In the genomic region with DNA sequence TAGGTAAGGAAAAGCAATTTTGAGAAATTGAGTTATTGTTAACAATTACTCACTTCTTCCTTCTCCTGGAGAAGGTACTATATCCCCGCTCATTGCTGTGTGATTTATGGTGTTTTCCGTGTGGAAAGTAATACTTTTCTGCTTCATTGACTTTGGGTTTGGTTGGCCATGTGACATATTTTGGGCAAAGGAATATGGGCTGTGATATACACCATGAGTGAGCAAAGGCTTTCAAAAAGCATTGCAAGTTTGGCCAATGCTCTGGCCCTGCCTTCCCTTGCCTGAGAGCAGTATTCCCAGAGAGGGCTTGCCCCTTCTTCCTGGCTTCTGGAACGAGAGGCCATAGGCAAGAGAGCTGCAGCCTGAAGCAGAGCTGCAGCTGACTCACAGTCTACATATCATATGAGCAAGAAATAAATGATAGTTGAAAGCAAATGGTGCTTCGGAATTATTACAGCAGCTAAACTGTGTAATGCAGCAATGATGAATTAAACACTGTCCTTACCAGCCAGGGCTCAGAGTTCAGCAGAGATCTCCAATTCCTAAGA, we compare ENCODE assay signal across 20 cellular contexts.
DNase-seq lines count a peak whose midpoint lies in the region; ATAC-seq and TF ChIP-seq lines count a peak whose summit lies in the region.
"Had no signal": no experiment of that assay in that cellular context is flagged by ENCODE, and none has a peak within 500 bp of the region (broad histone marks: within the 10 kb centered on the region; RNA-seq: fewer than 3 reads in every experiment).

No MANE protein-coding gene starts in this region.

- H3K79me2 ChIP-seq in SK-N-SH (ENCODE audit: insufficient read depth): no peaks in the 10 kb centered on the region

- 80% methylated on average over 4 of the region's 4 CpGs for WGBS in SK-N-SH (ENCODE audit: low lambda C conversion rate)

- no peaks in the 10 kb centered on the region for H3K36me3 ChIP-seq in CD4-positive, alpha-beta memory T cell (ENCODE audit: insufficient read depth, low read length)
- no peaks in the 10 kb centered on the region for H3K36me3 ChIP-seq in SK-N-SH (replicated peaks in 1 of 2; ENCODE audit: control insufficient read depth in 1 of 2, insufficient read depth in 2 of 2, low read length in 1 of 2)
- H3K36me3 ChIP-seq in H7 (replicated peaks; ENCODE audit: control insufficient read depth, insufficient read depth, low read length): no peaks in the 10 kb centered on the region
- H3K36me3 ChIP-seq: sigmoid colon, tibial artery had no signal

- peak overlapping the region in 1 of 2 donors; percentile 14 for H3K4me3 ChIP-seq in CD4-positive, alpha-beta memory T cell (ENCODE audit: low read length in 2 of 2)
- no peak overlapping the region for H3K4me3 ChIP-seq in SK-N-SH (ENCODE audit: low read depth in 2 of 2, low read length in 1 of 2)
- H3K4me3 ChIP-seq in H7 (ENCODE audit: insufficient read depth, low read depth, low read length): no peak overlapping the region
- H3K4me3 ChIP-seq: dorsolateral prefrontal cortex, sigmoid colon, tibial artery had no signal

- H3K4me1 Mint-ChIP-seq in CD4-positive, alpha-beta memory T cell: peaks cover 25 to 41% (median 31%) of the 10 kb centered on the region in 4 donors

- H3K27ac ChIP-seq in CD4-positive, alpha-beta memory T cell (ENCODE audit: low read depth, low read length): no peak overlapping the region
- peak overlapping the region in 1 of 2 experiments; percentile 44; a peak in 2 of 4 replicates for H3K27ac ChIP-seq in SK-N-SH (ENCODE audit: low read depth in 2 of 2, low read length in 1 of 2)
- H3K27ac ChIP-seq: dorsolateral prefrontal cortex, sigmoid colon, tibial artery had no signal

- H3K9me3 Mint-ChIP-seq in CD4-positive, alpha-beta memory T cell: no peaks in the 10 kb centered on the region
- H3K9me3 Mint-ChIP-seq: nephron had no signal

- H3K36me3 Mint-ChIP-seq in CD4-positive, alpha-beta memory T cell: no peaks in the 10 kb centered on the region
- H3K36me3 Mint-ChIP-seq: stimulated activated naive B cell treated with anti-CD40 and anti-IgM and Interleukin-4, amounts not matched to agents 10 μg/mL and 1 μg/mL and 100 μg/mL, for 72 hours had no signal

- H3K4me1 ChIP-seq in CD4-positive, alpha-beta memory T cell (ENCODE audit: insufficient read depth, low read length): peaks cover 23% of the 10 kb centered on the region
- H3K4me1 ChIP-seq in SK-N-SH (ENCODE audit: control insufficient read depth in 1 of 2, insufficient read depth in 2 of 2, low read depth in 1 of 2, low read length in 1 of 2): peaks cover 3 to 7% of the 10 kb centered on the region in 2 experiments; a peak in 3 of 4 replicates
- H3K4me1 ChIP-seq: sigmoid colon, tibial artery had no signal

- peak overlapping the region in 6 of 8 donors; percentile 0 to 88 (median 68) for H3K4me3 Mint-ChIP-seq in CD4-positive, alpha-beta memory T cell
- H3K4me3 Mint-ChIP-seq: nephron; stimulated activated naive B cell treated with anti-CD40 and anti-IgM and Interleukin-4, amounts not matched to agents 10 μg/mL and 1 μg/mL and 100 μg/mL, for 72 hours had no signal

- no peak overlapping the region for H3K4me2 ChIP-seq in SK-N-SH

- ATAC-seq in GM19395 (IDR thresholded peaks at IDR 0.05; ENCODE audit: unreplicated experiment) (peak; percentile 11), HG02798 (IDR thresholded peaks at IDR 0.05; ENCODE audit: poor library complexity, unreplicated experiment) (no peak), HG02642 (IDR thresholded peaks at IDR 0.05; ENCODE audit: poor library complexity, unreplicated experiment) (no peak)

- H3F3A ChIP-seq in SK-N-SH (replicated peaks; ENCODE audit: insufficient read depth): peaks cover 34% of the 10 kb centered on the region

- no peak for TF ChIP-seq RAD21 in SK-N-SH (IDR thresholded peaks at IDR 0.05; ENCODE audit: low read length)

- H4K20me1 ChIP-seq in SK-N-SH (ENCODE audit: insufficient read depth): no peaks in the 10 kb centered on the region

- no peak for DNase-seq in CD4-positive, alpha-beta memory T cell
- DNase-seq in SK-N-SH: no peak
- peak; percentile 35 for DNase-seq in fibroblast of peridontal ligament (ENCODE audit: extremely low read depth)
- no peak for DNase-seq in NCI-H1436 (lab: John Stamatoyannopoulos, UW)
- no peak for DNase-seq in H7
- DNase-seq: Caco-2; dorsolateral prefrontal cortex; Kasumi-1; kidney glomerular epithelial cell; mesenchymal stem cell; NCI-H1105 treated with DMSO at 0.1 percent for 48 hours; NCI-H510A treated with DMSO at 0.1 percent for 48 hours; posterior cingulate gyrus; sigmoid colon; stimulated activated naive B cell treated with anti-CD40 and anti-IgM and Interleukin-4, amounts not matched to agents 10 μg/mL and 1 μg/mL and 100 μg/mL, for 72 hours; tibial artery had no signal

- H2AFZ ChIP-seq in SK-N-SH (ENCODE audit: low read depth): no peak overlapping the region

- intact Hi-C loops in CD4-positive, alpha-beta memory T cell (cut with micrococcal nuclease): no loop called here

- H3K27me3 Mint-ChIP-seq in CD4-positive, alpha-beta memory T cell: no peaks in the 10 kb centered on the region
- H3K27me3 Mint-ChIP-seq: stimulated activated naive B cell treated with anti-CD40 and anti-IgM and Interleukin-4, amounts not matched to agents 10 μg/mL and 1 μg/mL and 100 μg/mL, for 72 hours had no signal

- no peaks in the 10 kb centered on the region for H3K9me3 ChIP-seq in CD4-positive, alpha-beta memory T cell (ENCODE audit: control insufficient read depth in 1 of 2, low read length in 2 of 2)
- H3K9me3 ChIP-seq in SK-N-SH: no peaks in the 10 kb centered on the region
- H3K9me3 ChIP-seq: Caco-2, sigmoid colon, tibial artery had no signal

- no peaks in the 10 kb centered on the region for H3K9me2 ChIP-seq in SK-N-SH

- H3K9ac ChIP-seq in SK-N-SH: no peak overlapping the region

- CTCF ChIA-PET in CD4-positive, alpha-beta memory T cell (lab: Charles Lee; ENCODE audit: partially characterized antibody): interaction anchor here (1.4 kb wide), 1 partner anchor 13 kb away, joined by 3 read pairs; no protein-coding TSS in a partner anchor
- CTCF ChIA-PET in SK-N-SH (lab: Yijun Ruan, JAX): no interaction called here

- TF ChIP-seq EP300 in SK-N-SH (IDR thresholded peaks at IDR 0.05; ENCODE audit: borderline replicate concordance in 1 of 2, low read depth in 1 of 2, low read length in 1 of 2): no peak

- POLR2A ChIA-PET in CD4-positive, alpha-beta memory T cell (lab: Charles Lee; ENCODE audit: partially characterized antibody): interaction anchor here (0.7 to 2.8 kb wide), 3 partner anchors 8 to 100 kb away, joined by 4 to 10 read pairs (median 4); no protein-coding TSS in a partner anchor
- POLR2A ChIA-PET in SK-N-SH (lab: Yijun Ruan, JAX): no interaction called here

- H3K27me3 ChIP-seq in CD4-positive, alpha-beta memory T cell (ENCODE audit: insufficient read depth, low read length): no peaks in the 10 kb centered on the region
- H3K27me3 ChIP-seq in SK-N-SH (ENCODE audit: insufficient read depth) (no peaks in the 10 kb centered on the region), H7 (ENCODE audit: control insufficient read depth, insufficient read depth, low read length) (no peaks in the 10 kb centered on the region)
- H3K27me3 ChIP-seq: dorsolateral prefrontal cortex, sigmoid colon, tibial artery had no signal

- peak overlapping the region in 5 of 7 donors; percentile 33 to 57 (median 50) for H3K27ac Mint-ChIP-seq in CD4-positive, alpha-beta memory T cell
- H3K27ac Mint-ChIP-seq: stimulated activated naive B cell treated with anti-CD40 and anti-IgM and Interleukin-4, amounts not matched to agents 10 μg/mL and 1 μg/mL and 100 μg/mL, for 72 hours had no signal

- TF ChIP-seq CTCF in SK-N-SH (IDR thresholded peaks at IDR 0.05): no peak

TF ChIP-seq in SK-N-SH, 30 proteins besides CTCF, POLR2A, EP300 and RAD21:
- TF ChIP-seq FOSL2 (IDR thresholded peaks at IDR 0.05; ENCODE audit: borderline replicate concordance, low read depth): peak; percentile 27; the same call in 1 of the 2 replicates
- no peak for TF ChIP-seq CHD2 (IDR thresholded peaks at IDR 0.05; ENCODE audit: low read length, partially characterized antibody)
TF ChIP-seq in SK-N-SH: peak in this region for 1.
